1 cellular context compared by ENCODE assay signal in the genomic region with DNA sequence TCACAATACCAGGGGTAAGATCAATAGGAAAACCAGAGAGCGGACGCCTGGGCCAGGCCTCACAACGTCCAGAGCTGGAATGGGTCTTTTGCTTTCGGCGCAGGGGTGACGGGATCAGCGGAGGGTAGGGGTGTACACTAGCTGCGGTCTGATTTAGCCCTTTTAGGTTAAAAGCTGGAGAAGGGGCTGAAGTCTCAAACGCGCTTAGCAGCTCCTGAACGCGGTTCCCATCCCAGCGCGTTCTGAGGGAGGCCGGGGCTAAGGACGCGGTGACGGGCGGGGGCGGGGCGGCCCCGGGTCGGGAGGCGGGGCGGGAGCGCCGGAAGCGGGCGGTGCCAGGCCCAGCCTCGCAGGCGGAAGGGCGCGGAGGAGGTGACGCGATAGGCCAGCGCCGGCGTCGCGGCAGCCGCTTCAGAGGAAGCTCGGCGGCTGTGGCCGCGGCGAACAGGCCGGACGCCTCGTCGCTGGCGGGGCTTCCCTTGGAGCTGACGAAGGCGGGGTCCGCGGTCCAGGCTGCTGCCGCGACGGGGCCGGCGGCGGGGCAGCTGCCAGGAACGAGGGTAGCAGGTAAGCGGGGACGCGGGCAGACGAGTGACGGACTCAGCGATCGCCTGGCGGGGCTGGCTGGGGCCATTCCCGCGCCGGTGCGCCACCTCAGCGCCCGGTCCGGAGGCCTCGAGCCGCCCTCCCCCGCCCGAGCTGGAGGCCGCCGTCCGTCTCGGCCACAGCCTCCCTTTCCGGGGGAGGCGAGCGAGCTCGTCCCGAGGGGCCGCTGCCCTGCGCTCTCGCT.
TF ChIP-seq lines count a peak whose summit lies in the region.

A gene with protein sequence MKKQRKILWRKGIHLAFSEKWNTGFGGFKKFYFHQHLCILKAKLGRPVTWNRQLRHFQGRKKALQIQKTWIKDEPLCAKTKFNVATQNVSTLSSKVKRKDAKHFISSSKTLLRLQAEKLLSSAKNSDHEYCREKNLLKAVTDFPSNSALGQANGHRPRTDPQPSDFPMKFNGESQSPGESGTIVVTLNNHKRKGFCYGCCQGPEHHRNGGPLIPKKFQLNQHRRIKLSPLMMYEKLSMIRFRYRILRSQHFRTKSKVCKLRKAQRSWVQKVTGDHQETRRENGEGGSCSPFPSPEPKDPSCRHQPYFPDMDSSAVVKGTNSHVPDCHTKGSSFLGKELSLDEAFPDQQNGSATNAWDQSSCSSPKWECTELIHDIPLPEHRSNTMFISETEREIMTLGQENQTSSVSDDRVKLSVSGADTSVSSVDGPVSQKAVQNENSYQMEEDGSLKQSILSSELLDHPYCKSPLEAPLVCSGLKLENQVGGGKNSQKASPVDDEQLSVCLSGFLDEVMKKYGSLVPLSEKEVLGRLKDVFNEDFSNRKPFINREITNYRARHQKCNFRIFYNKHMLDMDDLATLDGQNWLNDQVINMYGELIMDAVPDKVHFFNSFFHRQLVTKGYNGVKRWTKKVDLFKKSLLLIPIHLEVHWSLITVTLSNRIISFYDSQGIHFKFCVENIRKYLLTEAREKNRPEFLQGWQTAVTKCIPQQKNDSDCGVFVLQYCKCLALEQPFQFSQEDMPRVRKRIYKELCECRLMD (plus strand): TSS at position 414 of the 790 bp plus-strand sequence. CDS start 17,262 bp downstream, outside the sequence.

TF ChIP-seq in K562, 482 proteins besides CTCF, POLR2A, EP300 and RAD21 (continued from another document and continues in another):
- TF ChIP-seq MYC (IDR thresholded peaks at IDR 0.05; ENCODE audit: low read depth, low read length) (peak; percentile 62), MYC (CRISPR knock-in tag; IDR thresholded peaks at IDR 0.05; ENCODE audit: borderline replicate concordance, low read depth) (no peak), TAF9B (IDR thresholded peaks at IDR 0.05; ENCODE audit: partially characterized antibody) (peak; percentile 33), ZNF140 (CRISPR knock-in tag; IDR thresholded peaks at IDR 0.05) (no peak), ZKSCAN3 (CRISPR knock-in tag; IDR thresholded peaks at IDR 0.05) (no peak), ZBTB17 (CRISPR knock-in tag; IDR thresholded peaks at IDR 0.05) (peak; percentile 83), YY1 (IDR thresholded peaks at IDR 0.05; ENCODE audit: borderline replicate concordance in 1 of 3, control insufficient read depth in 1 of 3, extremely low read depth in 1 of 3, insufficient read depth in 3 of 3, insufficient read length in 1 of 3, insufficient replicate concordance in 2 of 3, low read depth in 1 of 3, low read length in 2 of 3) (peak in 2 of 3 experiments; percentile 77 to 85), DPF2 (IDR thresholded peaks at IDR 0.05) (peak; percentile 10; the same call in 1 of the 2 replicates), ATF7 (IDR thresholded peaks at IDR 0.05) (peak; percentile 57; the same call in 1 of the 2 replicates), HCFC1 (IDR thresholded peaks at IDR 0.05; ENCODE audit: low read depth, low read length) (peak; percentile 85), GATA2 (CRISPR knock-in tag; IDR thresholded peaks at IDR 0.05) (no peak), HDGF (IDR thresholded peaks at IDR 0.05) (no peak), GTF2F1 (IDR thresholded peaks at IDR 0.05; ENCODE audit: low read depth, low read length) (peak; percentile 35; the same call in 1 of the 2 replicates), ATF1 (CRISPR knock-in tag; IDR thresholded peaks at IDR 0.05) (peak; percentile 91), ATF1 (tag; IDR thresholded peaks at IDR 0.05) (peak; percentile 97), NR2C2 (CRISPR knock-in tag; IDR thresholded peaks at IDR 0.05) (peak; percentile 78), NR2C2 (tag; IDR thresholded peaks at IDR 0.05) (peak; percentile 91), JUN (IDR thresholded peaks at IDR 0.05; ENCODE audit: borderline replicate concordance, low read depth, low read length) (no peak), JUN (CRISPR knock-in tag; IDR thresholded peaks at IDR 0.05; ENCODE audit: borderline replicate concordance) (0 out of 2 replicates have a peak, but pooled peaks have one; percentile 37), BCOR (IDR thresholded peaks at IDR 0.05) (no peak), SIN3A (IDR thresholded peaks at IDR 0.05; ENCODE audit: borderline replicate concordance in 2 of 2, control insufficient read depth in 1 of 2, low read depth in 2 of 2, low read length in 2 of 2) (peak in 1 of 2 experiments; percentile 92; a peak in 1 of 4 replicates), ZNF23 (CRISPR knock-in tag; IDR thresholded peaks at IDR 0.05) (no peak), ERF (CRISPR knock-in tag; IDR thresholded peaks at IDR 0.05) (0 out of 2 replicates have a peak, but pooled peaks have one; percentile 37), PTTG1 (tag; IDR thresholded peaks at IDR 0.05; ENCODE audit: low read depth) (no peak)
- TF ChIP-seq, protein P1, sequence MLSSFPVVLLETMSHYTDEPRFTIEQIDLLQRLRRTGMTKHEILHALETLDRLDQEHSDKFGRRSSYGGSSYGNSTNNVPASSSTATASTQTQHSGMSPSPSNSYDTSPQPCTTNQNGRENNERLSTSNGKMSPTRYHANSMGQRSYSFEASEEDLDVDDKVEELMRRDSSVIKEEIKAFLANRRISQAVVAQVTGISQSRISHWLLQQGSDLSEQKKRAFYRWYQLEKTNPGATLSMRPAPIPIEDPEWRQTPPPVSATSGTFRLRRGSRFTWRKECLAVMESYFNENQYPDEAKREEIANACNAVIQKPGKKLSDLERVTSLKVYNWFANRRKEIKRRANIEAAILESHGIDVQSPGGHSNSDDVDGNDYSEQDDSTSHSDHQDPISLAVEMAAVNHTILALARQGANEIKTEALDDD (IDR thresholded peaks at IDR 0.05), result no peak
- TF ChIP-seq, protein P2, sequence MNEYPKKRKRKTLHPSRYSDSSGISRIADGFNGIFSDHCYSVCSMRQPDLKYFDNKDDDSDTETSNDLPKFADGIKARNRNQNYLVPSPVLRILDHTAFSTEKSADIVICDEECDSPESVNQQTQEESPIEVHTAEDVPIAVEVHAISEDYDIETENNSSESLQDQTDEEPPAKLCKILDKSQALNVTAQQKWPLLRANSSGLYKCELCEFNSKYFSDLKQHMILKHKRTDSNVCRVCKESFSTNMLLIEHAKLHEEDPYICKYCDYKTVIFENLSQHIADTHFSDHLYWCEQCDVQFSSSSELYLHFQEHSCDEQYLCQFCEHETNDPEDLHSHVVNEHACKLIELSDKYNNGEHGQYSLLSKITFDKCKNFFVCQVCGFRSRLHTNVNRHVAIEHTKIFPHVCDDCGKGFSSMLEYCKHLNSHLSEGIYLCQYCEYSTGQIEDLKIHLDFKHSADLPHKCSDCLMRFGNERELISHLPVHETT (CRISPR knock-in tag; conservative IDR thresholded peaks at IDR 0.05 in 1 of 2, IDR thresholded peaks at IDR 0.05 in 1 of 2), result peak in 1 of 2 experiments; percentile 86; a peak in 2 of 4 replicates
- TF ChIP-seq, protein P3, sequence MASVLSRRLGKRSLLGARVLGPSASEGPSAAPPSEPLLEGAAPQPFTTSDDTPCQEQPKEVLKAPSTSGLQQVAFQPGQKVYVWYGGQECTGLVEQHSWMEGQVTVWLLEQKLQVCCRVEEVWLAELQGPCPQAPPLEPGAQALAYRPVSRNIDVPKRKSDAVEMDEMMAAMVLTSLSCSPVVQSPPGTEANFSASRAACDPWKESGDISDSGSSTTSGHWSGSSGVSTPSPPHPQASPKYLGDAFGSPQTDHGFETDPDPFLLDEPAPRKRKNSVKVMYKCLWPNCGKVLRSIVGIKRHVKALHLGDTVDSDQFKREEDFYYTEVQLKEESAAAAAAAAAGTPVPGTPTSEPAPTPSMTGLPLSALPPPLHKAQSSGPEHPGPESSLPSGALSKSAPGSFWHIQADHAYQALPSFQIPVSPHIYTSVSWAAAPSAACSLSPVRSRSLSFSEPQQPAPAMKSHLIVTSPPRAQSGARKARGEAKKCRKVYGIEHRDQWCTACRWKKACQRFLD (CRISPR knock-in tag; IDR thresholded peaks at IDR 0.05), result peak; percentile 88
- TF ChIP-seq, protein P4, sequence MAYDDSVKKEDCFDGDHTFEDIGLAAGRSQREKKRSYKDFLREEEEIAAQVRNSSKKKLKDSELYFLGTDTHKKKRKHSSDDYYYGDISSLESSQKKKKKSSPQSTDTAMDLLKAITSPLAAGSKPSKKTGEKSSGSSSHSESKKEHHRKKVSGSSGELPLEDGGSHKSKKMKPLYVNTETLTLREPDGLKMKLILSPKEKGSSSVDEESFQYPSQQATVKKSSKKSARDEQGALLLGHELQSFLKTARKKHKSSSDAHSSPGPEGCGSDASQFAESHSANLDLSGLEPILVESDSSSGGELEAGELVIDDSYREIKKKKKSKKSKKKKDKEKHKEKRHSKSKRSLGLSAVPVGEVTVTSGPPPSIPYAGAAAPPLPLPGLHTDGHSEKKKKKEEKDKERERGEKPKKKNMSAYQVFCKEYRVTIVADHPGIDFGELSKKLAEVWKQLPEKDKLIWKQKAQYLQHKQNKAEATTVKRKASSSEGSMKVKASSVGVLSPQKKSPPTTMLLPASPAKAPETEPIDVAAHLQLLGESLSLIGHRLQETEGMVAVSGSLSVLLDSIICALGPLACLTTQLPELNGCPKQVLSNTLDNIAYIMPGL (CRISPR knock-in tag; IDR thresholded peaks at IDR 0.05), result no peak; the same call in 1 of the 2 replicates
- TF ChIP-seq, protein P5, sequence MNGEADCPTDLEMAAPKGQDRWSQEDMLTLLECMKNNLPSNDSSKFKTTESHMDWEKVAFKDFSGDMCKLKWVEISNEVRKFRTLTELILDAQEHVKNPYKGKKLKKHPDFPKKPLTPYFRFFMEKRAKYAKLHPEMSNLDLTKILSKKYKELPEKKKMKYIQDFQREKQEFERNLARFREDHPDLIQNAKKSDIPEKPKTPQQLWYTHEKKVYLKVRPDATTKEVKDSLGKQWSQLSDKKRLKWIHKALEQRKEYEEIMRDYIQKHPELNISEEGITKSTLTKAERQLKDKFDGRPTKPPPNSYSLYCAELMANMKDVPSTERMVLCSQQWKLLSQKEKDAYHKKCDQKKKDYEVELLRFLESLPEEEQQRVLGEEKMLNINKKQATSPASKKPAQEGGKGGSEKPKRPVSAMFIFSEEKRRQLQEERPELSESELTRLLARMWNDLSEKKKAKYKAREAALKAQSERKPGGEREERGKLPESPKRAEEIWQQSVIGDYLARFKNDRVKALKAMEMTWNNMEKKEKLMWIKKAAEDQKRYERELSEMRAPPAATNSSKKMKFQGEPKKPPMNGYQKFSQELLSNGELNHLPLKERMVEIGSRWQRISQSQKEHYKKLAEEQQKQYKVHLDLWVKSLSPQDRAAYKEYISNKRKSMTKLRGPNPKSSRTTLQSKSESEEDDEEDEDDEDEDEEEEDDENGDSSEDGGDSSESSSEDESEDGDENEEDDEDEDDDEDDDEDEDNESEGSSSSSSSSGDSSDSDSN (IDR thresholded peaks at IDR 0.05; ENCODE audit: borderline replicate concordance in 1 of 2, low read depth in 2 of 2, low read length in 2 of 2), result peak in 1 of 2 experiments; percentile 25; a peak in 2 of 4 replicates
- TF ChIP-seq, protein P6, sequence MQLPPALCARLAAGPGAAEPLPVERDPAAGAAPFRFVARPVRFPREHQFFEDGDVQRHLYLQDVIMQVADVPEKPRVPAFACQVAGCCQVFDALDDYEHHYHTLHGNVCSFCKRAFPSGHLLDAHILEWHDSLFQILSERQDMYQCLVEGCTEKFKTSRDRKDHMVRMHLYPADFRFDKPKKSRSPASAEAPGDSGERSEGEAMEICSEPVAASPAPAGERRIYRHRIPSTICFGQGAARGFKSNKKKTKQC (CRISPR knock-in tag; IDR thresholded peaks at IDR 0.05), result peak; percentile 47; the same call in 1 of the 2 replicates
- TF ChIP-seq, protein P7, sequence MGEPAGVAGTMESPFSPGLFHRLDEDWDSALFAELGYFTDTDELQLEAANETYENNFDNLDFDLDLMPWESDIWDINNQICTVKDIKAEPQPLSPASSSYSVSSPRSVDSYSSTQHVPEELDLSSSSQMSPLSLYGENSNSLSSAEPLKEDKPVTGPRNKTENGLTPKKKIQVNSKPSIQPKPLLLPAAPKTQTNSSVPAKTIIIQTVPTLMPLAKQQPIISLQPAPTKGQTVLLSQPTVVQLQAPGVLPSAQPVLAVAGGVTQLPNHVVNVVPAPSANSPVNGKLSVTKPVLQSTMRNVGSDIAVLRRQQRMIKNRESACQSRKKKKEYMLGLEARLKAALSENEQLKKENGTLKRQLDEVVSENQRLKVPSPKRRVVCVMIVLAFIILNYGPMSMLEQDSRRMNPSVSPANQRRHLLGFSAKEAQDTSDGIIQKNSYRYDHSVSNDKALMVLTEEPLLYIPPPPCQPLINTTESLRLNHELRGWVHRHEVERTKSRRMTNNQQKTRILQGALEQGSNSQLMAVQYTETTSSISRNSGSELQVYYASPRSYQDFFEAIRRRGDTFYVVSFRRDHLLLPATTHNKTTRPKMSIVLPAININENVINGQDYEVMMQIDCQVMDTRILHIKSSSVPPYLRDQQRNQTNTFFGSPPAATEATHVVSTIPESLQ (CRISPR knock-in tag; IDR thresholded peaks at IDR 0.05), result 0 out of 2 replicates have a peak, but pooled peaks have one; percentile 61
- TF ChIP-seq, protein P8, sequence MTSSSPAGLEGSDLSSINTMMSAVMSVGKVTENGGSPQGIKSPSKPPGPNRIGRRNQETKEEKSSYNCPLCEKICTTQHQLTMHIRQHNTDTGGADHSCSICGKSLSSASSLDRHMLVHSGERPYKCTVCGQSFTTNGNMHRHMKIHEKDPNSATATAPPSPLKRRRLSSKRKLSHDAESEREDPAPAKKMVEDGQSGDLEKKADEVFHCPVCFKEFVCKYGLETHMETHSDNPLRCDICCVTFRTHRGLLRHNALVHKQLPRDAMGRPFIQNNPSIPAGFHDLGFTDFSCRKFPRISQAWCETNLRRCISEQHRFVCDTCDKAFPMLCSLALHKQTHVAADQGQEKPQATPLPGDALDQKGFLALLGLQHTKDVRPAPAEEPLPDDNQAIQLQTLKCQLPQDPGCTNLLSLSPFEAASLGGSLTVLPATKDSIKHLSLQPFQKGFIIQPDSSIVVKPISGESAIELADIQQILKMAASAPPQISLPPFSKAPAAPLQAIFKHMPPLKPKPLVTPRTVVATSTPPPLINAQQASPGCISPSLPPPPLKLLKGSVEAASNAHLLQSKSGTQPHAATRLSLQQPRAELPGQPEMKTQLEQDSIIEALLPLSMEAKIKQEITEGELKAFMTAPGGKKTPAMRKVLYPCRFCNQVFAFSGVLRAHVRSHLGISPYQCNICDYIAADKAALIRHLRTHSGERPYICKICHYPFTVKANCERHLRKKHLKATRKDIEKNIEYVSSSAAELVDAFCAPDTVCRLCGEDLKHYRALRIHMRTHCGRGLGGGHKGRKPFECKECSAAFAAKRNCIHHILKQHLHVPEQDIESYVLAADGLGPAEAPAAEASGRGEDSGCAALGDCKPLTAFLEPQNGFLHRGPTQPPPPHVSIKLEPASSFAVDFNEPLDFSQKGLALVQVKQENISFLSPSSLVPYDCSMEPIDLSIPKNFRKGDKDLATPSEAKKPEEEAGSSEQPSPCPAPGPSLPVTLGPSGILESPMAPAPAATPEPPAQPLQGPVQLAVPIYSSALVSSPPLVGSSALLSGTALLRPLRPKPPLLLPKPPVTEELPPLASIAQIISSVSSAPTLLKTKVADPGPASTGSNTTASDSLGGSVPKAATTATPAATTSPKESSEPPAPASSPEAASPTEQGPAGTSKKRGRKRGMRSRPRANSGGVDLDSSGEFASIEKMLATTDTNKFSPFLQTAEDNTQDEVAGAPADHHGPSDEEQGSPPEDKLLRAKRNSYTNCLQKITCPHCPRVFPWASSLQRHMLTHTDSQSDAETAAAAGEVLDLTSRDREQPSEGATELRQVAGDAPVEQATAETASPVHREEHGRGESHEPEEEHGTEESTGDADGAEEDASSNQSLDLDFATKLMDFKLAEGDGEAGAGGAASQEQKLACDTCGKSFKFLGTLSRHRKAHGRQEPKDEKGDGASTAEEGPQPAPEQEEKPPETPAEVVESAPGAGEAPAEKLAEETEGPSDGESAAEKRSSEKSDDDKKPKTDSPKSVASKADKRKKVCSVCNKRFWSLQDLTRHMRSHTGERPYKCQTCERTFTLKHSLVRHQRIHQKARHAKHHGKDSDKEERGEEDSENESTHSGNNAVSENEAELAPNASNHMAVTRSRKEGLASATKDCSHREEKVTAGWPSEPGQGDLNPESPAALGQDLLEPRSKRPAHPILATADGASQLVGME (CRISPR knock-in tag; IDR thresholded peaks at IDR 0.05), result no peak
- TF ChIP-seq, protein P9, sequence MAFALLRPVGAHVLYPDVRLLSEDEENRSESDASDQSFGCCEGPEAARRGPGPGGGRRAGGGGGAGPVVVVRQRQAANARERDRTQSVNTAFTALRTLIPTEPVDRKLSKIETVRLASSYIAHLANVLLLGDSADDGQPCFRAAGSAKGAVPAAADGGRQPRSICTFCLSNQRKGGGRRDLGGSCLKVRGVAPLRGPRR (CRISPR knock-in tag; IDR thresholded peaks at IDR 0.05), result no peak
